Comparison of ENCODE assay signal across 1 cellular context in genomic region chr11:118876261-118876660, GRCh38.
TF ChIP-seq lines count a peak whose summit lies in the region.

No MANE protein-coding gene starts in this region.

TF ChIP-seq in H1, 55 proteins besides CTCF, POLR2A, EP300 and RAD21 (continued from another document):
- TF ChIP-seq GABPA (IDR thresholded peaks at IDR 0.05; ENCODE audit: borderline replicate concordance, insufficient read depth, low read length) (no peak), SP1 (IDR thresholded peaks at IDR 0.05; ENCODE audit: low read depth, low read length) (no peak), TCF12 (IDR thresholded peaks at IDR 0.05; ENCODE audit: low read depth, low read length) (no peak)
TF ChIP-seq in H1: peak in this region for 0.
